8 cellular contexts compared by ENCODE assay signal in the genomic region with DNA sequence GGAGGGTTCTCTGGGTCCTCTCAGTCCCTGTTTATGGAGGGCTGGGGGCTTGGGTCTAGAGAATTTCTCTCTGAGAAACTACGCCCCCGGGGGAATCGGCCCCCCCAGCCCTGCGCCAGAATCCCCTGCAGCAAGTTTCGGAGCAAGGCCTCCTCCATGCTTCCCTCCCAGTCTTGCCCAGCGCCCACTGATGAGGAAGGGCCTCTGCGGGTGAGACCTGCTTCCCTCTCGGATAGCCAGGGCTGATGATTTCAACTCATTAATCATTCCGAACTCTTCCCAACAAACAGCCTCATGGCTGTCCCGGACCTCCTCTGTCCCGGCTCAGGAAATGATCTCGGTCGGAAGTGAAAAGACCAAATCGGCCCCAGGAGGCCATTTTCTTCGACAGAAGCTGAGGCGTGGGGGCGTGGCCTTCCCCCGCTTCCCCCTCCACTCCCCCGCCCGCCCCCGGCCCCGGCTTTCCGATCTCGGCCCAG. TPM values are rescaled to one million over a fixed set of nuclear protein-coding genes. Genes with fewer than 3 reads are reported as not detected.
DNase-seq lines count a peak whose midpoint lies in the region; ATAC-seq and TF ChIP-seq lines count a peak whose summit lies in the region.

No MANE protein-coding gene starts in this region.

- peak overlapping the region; percentile 87 for H3K4me3 Mint-ChIP-seq in dendritic cell treated with granulocyte-macrophage colony-stimulating factor and Interleukin-4, amounts not matched to agents 40 ng/mL and 50 ng/mL, for 4 days

- H3K4me1 ChIP-seq in HUES64 (ENCODE audit: insufficient read depth, low read length): peaks cover 28% of the 10 kb centered on the region
- H3K4me1 ChIP-seq in SJCRH30: peaks cover 16% of the 10 kb centered on the region; the same call in 1 of the 2 replicates
- H3K4me1 ChIP-seq in lower lobe of right lung: peaks cover 47% of the 10 kb centered on the region
- H3K4me1 ChIP-seq in thyroid gland: peaks cover 17 to 41% of the 10 kb centered on the region in 2 donors

- peaks cover 62% of the 10 kb centered on the region for H3K4me1 Mint-ChIP-seq in dendritic cell treated with granulocyte-macrophage colony-stimulating factor and Interleukin-4, amounts not matched to agents 40 ng/mL and 50 ng/mL, for 4 days (ENCODE audit: low read depth)

- no peaks in the 10 kb centered on the region for H3K27me3 Mint-ChIP-seq in dendritic cell treated with granulocyte-macrophage colony-stimulating factor and Interleukin-4, amounts not matched to agents 40 ng/mL and 50 ng/mL, for 4 days

- WGBS in HUES64: 10% methylated on average over 24 of the region's 24 CpGs
- WGBS in thyroid gland, 2 donors: 0 to 3% methylated on average over 5 to 18 of the region's 24 CpGs

- peak; percentile 20 to 30 for ATAC-seq in lower lobe of right lung

- no peaks in the 10 kb centered on the region for H3K9me3 Mint-ChIP-seq in dendritic cell treated with granulocyte-macrophage colony-stimulating factor and Interleukin-4, amounts not matched to agents 40 ng/mL and 50 ng/mL, for 4 days

- H3K4me3 ChIP-seq in HUES64 (ENCODE audit: low read length) (peak overlapping the region; percentile 82), SJCRH30 (peak overlapping the region; percentile 71), lower lobe of right lung (peak overlapping the region; percentile 71), thyroid gland (replicated peaks in 1 of 3) (peak overlapping the region; percentile 21 to 71 (median 24))

- DNase-seq in SKM-1 treated with dmso at 0.1 percent for 144 hours (lab: John Stamatoyannopoulos, UW; ENCODE audit: unreplicated experiment): peak; percentile 68
- DNase-seq in SKM-1 (lab: John Stamatoyannopoulos, UW; ENCODE audit: unreplicated experiment): no peak
- peak; percentile 80 to 89 for DNase-seq in SJCRH30
- peak; percentile 67 for DNase-seq in lower lobe of right lung
- peak in 1 of 2 donors; percentile 67 for DNase-seq in thyroid gland
- no peak for DNase-seq in HPDE6-E6E7 (ENCODE audit: extremely low spot score)

- H3K9me3 ChIP-seq in HUES64 (ENCODE audit: insufficient read depth, low read depth, low read length): no peaks in the 10 kb centered on the region
- no peaks in the 10 kb centered on the region for H3K9me3 ChIP-seq in SJCRH30 (replicated peaks)
- H3K9me3 ChIP-seq in lower lobe of right lung: no peaks in the 10 kb centered on the region
- H3K9me3 ChIP-seq in thyroid gland: no peaks in the 10 kb centered on the region

- H3K27me3 ChIP-seq in HUES64 (ENCODE audit: insufficient read depth, low read length) (no peaks in the 10 kb centered on the region), SJCRH30 (no peaks in the 10 kb centered on the region), lower lobe of right lung (ENCODE audit: low read depth) (no peaks in the 10 kb centered on the region), thyroid gland (no peaks in the 10 kb centered on the region)

- intact Hi-C loops in dendritic cell treated with granulocyte-macrophage colony-stimulating factor and Interleukin-4, amounts not matched to agents 40 ng/mL and 50 ng/mL, for 4 days (cut with micrococcal nuclease): no loop called here
- intact Hi-C loops in lower lobe of right lung (cut with DNase I) (no loop called here), thyroid gland (cut with DNase I) (loop anchor here (10.0 kb wide), 1 partner anchor 238 kb away; no protein-coding TSS in a partner anchor)

- TF ChIP-seq CTCF in lower lobe of right lung (IDR thresholded peaks at IDR 0.05) (no peak), thyroid gland (IDR thresholded peaks at IDR 0.05) (no peak)

- no peak for TF ChIP-seq POLR2A in thyroid gland (IDR thresholded peaks at IDR 0.05)

- peak overlapping the region; percentile 100 for H3K27ac Mint-ChIP-seq in dendritic cell treated with granulocyte-macrophage colony-stimulating factor and Interleukin-4, amounts not matched to agents 40 ng/mL and 50 ng/mL, for 4 days

- no peaks in the 10 kb centered on the region for H3K36me3 ChIP-seq in HUES64 (ENCODE audit: insufficient read depth, low read length)
- H3K36me3 ChIP-seq in SJCRH30: no peaks in the 10 kb centered on the region
- no peaks in the 10 kb centered on the region for H3K36me3 ChIP-seq in lower lobe of right lung
- no peaks in the 10 kb centered on the region for H3K36me3 ChIP-seq in thyroid gland

- peaks cover 38% of the 10 kb centered on the region for H3K36me3 Mint-ChIP-seq in dendritic cell treated with granulocyte-macrophage colony-stimulating factor and Interleukin-4, amounts not matched to agents 40 ng/mL and 50 ng/mL, for 4 days (ENCODE audit: low read depth)

- peak overlapping the region; percentile 98 for H3K9ac ChIP-seq in HUES64 (ENCODE audit: low read depth, low read length)

- peak overlapping the region; percentile 98 for H3K27ac ChIP-seq in HUES64 (ENCODE audit: low read depth, low read length)
- H3K27ac ChIP-seq in SJCRH30: peak overlapping the region; percentile 98
- peak overlapping the region; percentile 98 for H3K27ac ChIP-seq in lower lobe of right lung
- H3K27ac ChIP-seq in thyroid gland: peak overlapping the region; percentile 93 to 99 (median 98)

RNA-seq across cellular contexts. Expression of a gene that starts 1.1 kb away (rescaled TPM):
- 19.1 TPM for polyA plus RNA-seq in HUES64 (2013, experiment 1 of 2)
- 18.6 TPM for polyA plus RNA-seq in HUES64 (2013, experiment 2 of 2)
- 9.7 and 10.5 TPM in 2 replicates for total RNA-seq in SJCRH30 (2014; rRNA removed; shearing (Covaris generic))
- 33.9 TPM for total RNA-seq in lower lobe of right lung
- total RNA-seq in thyroid gland: 10 to 100 TPM; 15.6 to 33.5 (median 18.4) TPM

RNA-seq across cellular contexts. Expression of a gene that starts 11.7 kb away (rescaled TPM):
- 1.9 TPM for polyA plus RNA-seq in HUES64 (2013, experiment 1 of 2)
- 3.7 TPM for polyA plus RNA-seq in HUES64 (2013, experiment 2 of 2)
- total RNA-seq in SJCRH30 (2014; rRNA removed; shearing (Covaris generic)): 0.33 and 0.61 TPM in 2 replicates
- total RNA-seq in lower lobe of right lung (16.6 TPM), thyroid gland (10 to 100 TPM; 16.7 to 20.4 (median 17.7) TPM)

RNA-seq across cellular contexts. Expression of a gene that starts 14.5 kb away (rescaled TPM):
- 7.7 TPM for polyA plus RNA-seq in HUES64 (2013, experiment 1 of 2)
- polyA plus RNA-seq in HUES64 (2013, experiment 2 of 2): 6.8 TPM
- 6.2 and 6.3 TPM in 2 replicates for total RNA-seq in SJCRH30 (2014; rRNA removed; shearing (Covaris generic))
- total RNA-seq in lower lobe of right lung (6.4 TPM), thyroid gland (10 to 100 TPM in 2 of 4 donors, 1 to 10 TPM in 2; 3.9 to 16.3 (median 10.0) TPM)

RNA-seq across cellular contexts. Expression of a gene that starts 14.8 kb away (rescaled TPM):
- 16.4 TPM for polyA plus RNA-seq in HUES64 (2013, experiment 1 of 2)
- polyA plus RNA-seq in HUES64 (2013, experiment 2 of 2): 21.9 TPM
- 5.8 and 8.2 TPM in 2 replicates for total RNA-seq in SJCRH30 (2014; rRNA removed; shearing (Covaris generic))
- total RNA-seq in lower lobe of right lung: 38.3 TPM
- 10 to 100 TPM in 3 of 4 donors, 1 to 10 TPM in 1; 8.6 to 24.8 (median 16.9) TPM for total RNA-seq in thyroid gland

Comparison
In these comparisons a context has a peak if more than half of its experiments do, and no peak if none do; other contexts are left out.
1. DNase-seq: peak in SKM-1 treated with dmso at 0.1 percent for 144 hours (single experiment), SJCRH30 (2 of 2) and lower lobe of right lung (single experiment); none in SKM-1 (single experiment) and HPDE6-E6E7 (single experiment).
2. H3K4me3 ChIP-seq: peak in every context shown above with its lines; median percentile 82 in HUES64; 71 in SJCRH30; 71 in lower lobe of right lung; 24 in thyroid gland.
3. RNA of a gene that starts 11.7 kb away (total RNA-seq): 16.7 to 20.4 TPM in thyroid gland and 16.6 TPM in lower lobe of right lung (single experiment); 0.33 to 0.61 TPM in SJCRH30; every median in the first group is over 10 times any median in the second.
4. Peak in every context shown above with its lines, with median percentiles within 50 percentile points of each other: H3K27ac ChIP-seq.